ENCODE assay signal across 1 cellular context in the genomic region with DNA sequence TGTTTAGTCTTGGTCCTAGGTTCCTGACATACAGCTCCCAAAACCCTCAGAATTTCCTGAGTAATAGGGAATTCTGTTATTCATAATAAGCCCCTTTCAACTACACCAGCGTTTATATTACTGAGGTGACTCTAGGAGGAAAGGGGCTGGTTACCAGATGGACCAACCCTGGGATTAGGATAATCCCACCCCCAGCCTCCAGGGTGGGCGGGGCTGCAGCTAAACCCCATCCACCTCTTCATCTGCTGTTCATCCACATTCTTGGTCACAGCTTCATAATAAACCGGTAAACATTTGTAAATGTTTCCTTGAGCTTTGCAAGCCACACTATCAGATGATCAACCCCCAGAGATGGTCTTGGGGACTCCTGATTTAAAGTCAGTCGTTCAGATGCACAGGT.
A peak's percentile ranks its signal among the peaks of the same experiment; 100 is the strongest.
TF ChIP-seq lines count a peak whose summit lies in the region.

No MANE protein-coding gene starts in this region.

TF ChIP-seq in HepG2, 621 proteins besides CTCF, POLR2A, EP300 and RAD21:
- TF ChIP-seq, protein P1, sequence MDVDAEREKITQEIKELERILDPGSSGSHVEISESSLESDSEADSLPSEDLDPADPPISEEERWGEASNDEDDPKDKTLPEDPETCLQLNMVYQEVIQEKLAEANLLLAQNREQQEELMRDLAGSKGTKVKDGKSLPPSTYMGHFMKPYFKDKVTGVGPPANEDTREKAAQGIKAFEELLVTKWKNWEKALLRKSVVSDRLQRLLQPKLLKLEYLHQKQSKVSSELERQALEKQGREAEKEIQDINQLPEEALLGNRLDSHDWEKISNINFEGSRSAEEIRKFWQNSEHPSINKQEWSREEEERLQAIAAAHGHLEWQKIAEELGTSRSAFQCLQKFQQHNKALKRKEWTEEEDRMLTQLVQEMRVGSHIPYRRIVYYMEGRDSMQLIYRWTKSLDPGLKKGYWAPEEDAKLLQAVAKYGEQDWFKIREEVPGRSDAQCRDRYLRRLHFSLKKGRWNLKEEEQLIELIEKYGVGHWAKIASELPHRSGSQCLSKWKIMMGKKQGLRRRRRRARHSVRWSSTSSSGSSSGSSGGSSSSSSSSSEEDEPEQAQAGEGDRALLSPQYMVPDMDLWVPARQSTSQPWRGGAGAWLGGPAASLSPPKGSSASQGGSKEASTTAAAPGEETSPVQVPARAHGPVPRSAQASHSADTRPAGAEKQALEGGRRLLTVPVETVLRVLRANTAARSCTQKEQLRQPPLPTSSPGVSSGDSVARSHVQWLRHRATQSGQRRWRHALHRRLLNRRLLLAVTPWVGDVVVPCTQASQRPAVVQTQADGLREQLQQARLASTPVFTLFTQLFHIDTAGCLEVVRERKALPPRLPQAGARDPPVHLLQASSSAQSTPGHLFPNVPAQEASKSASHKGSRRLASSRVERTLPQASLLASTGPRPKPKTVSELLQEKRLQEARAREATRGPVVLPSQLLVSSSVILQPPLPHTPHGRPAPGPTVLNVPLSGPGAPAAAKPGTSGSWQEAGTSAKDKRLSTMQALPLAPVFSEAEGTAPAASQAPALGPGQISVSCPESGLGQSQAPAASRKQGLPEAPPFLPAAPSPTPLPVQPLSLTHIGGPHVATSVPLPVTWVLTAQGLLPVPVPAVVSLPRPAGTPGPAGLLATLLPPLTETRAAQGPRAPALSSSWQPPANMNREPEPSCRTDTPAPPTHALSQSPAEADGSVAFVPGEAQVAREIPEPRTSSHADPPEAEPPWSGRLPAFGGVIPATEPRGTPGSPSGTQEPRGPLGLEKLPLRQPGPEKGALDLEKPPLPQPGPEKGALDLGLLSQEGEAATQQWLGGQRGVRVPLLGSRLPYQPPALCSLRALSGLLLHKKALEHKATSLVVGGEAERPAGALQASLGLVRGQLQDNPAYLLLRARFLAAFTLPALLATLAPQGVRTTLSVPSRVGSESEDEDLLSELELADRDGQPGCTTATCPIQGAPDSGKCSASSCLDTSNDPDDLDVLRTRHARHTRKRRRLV (CRISPR knock-in tag; IDR thresholded peaks at IDR 0.05): no peak
- TF ChIP-seq ATAD3A (CRISPR knock-in tag; IDR thresholded peaks at IDR 0.05): no peak
- TF ChIP-seq ATF7 (IDR thresholded peaks at IDR 0.05): no peak
- TF ChIP-seq ATF7 (CRISPR knock-in tag; IDR thresholded peaks at IDR 0.05): 0 out of 2 replicates have a peak, but pooled peaks have one; percentile 27
- TF ChIP-seq HMG20A (CRISPR knock-in tag; IDR thresholded peaks at IDR 0.05; ENCODE audit: borderline replicate concordance): no peak
TF ChIP-seq in HepG2: peak in this region for 1.
